13 cellular contexts compared by ENCODE assay signal in genomic region chr16:74626741-74627416, GRCh38. TPM values are rescaled to one million over a fixed set of nuclear protein-coding genes. Genes with fewer than 3 reads are reported as not detected.
DNase-seq lines count a peak whose midpoint lies in the region; ATAC-seq and TF ChIP-seq lines count a peak whose summit lies in the region.
"Had no signal": no experiment of that assay in that cellular context is flagged by ENCODE, and none has a peak within 500 bp of the region (broad histone marks: within the 10 kb centered on the region; RNA-seq: fewer than 3 reads in every experiment).

No MANE protein-coding gene starts in this region.

- H4K20me1 ChIP-seq in GM23338 (replicated peaks; ENCODE audit: insufficient read depth): peaks cover 53% of the 10 kb centered on the region

- H3K4me3 ChIP-seq in GM23338: no peak overlapping the region
- H3K4me3 ChIP-seq: gastroesophageal sphincter, K562 had no signal

- peak overlapping the region; percentile 13 for H3K27ac Mint-ChIP-seq in activated CD8-positive, alpha-beta memory T cell treated with anti-CD3 and anti-CD28 coated beads, Interleukin-2, amount 10 ng/mL, durations not matched to agents 7 days and 5 days
- no peak overlapping the region for H3K27ac Mint-ChIP-seq in GM23338
- peak overlapping the region; percentile 85 for H3K27ac Mint-ChIP-seq in activated naive CD8-positive, alpha-beta T cell
- peak overlapping the region; percentile 93 for H3K27ac Mint-ChIP-seq in osteocyte (ENCODE audit: unreplicated experiment)

- no peaks in the 10 kb centered on the region for H3K27me3 ChIP-seq in GM23338 (ENCODE audit: insufficient read depth)
- H3K27me3 ChIP-seq: gastroesophageal sphincter had no signal

- H3K4me3 Mint-ChIP-seq in activated CD8-positive, alpha-beta memory T cell treated with anti-CD3 and anti-CD28 coated beads, Interleukin-2, amount 10 ng/mL, durations not matched to agents 7 days and 5 days: no peak overlapping the region
- H3K4me3 Mint-ChIP-seq in GM23338 (no peak overlapping the region), osteocyte (ENCODE audit: unreplicated experiment) (no peak overlapping the region)
- H3K4me3 Mint-ChIP-seq in activated naive CD8-positive, alpha-beta T cell: peak overlapping the region; percentile 38
- H3K4me3 Mint-ChIP-seq: central memory CD8-positive, alpha-beta T cell had no signal

- peaks cover 71% of the 10 kb centered on the region for H3K36me3 Mint-ChIP-seq in activated CD8-positive, alpha-beta memory T cell treated with anti-CD3 and anti-CD28 coated beads, Interleukin-2, amount 10 ng/mL, durations not matched to agents 7 days and 5 days
- H3K36me3 Mint-ChIP-seq in GM23338 (ENCODE audit: low read depth) (peaks cover 97% of the 10 kb centered on the region), osteocyte (ENCODE audit: unreplicated experiment) (peaks cover 26% of the 10 kb centered on the region)
- peaks cover 9% of the 10 kb centered on the region for H3K36me3 Mint-ChIP-seq in activated naive CD8-positive, alpha-beta T cell

- CTCF ChIA-PET in activated CD8-positive, alpha-beta memory T cell treated with anti-CD3 and anti-CD28 coated beads, Interleukin-2, amount 10 ng/mL, durations not matched to agents 7 days and 5 days (lab: Charles Lee): interaction anchor here (1.8 to 2.1 kb wide), 2 partner anchors 25 to 317 kb away, joined by 4 to 6 read pairs; no protein-coding TSS in a partner anchor

- H3K4me2 ChIP-seq in GM23338: no peak overlapping the region

- H3K9me3 Mint-ChIP-seq in activated CD8-positive, alpha-beta memory T cell treated with anti-CD3 and anti-CD28 coated beads, Interleukin-2, amount 10 ng/mL, durations not matched to agents 7 days and 5 days (ENCODE audit: low read depth): no peaks in the 10 kb centered on the region
- H3K9me3 Mint-ChIP-seq in GM23338 (no peaks in the 10 kb centered on the region), osteocyte (ENCODE audit: unreplicated experiment) (no peaks in the 10 kb centered on the region)
- H3K9me3 Mint-ChIP-seq in activated naive CD8-positive, alpha-beta T cell (ENCODE audit: low read depth): no peaks in the 10 kb centered on the region
- H3K9me3 Mint-ChIP-seq: central memory CD8-positive, alpha-beta T cell had no signal

- H3K27ac ChIP-seq in GM23338 (ENCODE audit: low read depth): peak overlapping the region; percentile 9; the same call in 1 of the 2 replicates

- no peak overlapping the region for H2AFZ ChIP-seq in GM23338

- 0 out of 2 replicates have a peak, but pooled peaks cover 8% of the 10 kb centered on the region for H3K79me2 ChIP-seq in GM23338 (replicated peaks; ENCODE audit: insufficient read depth)

- intact Hi-C loops in head of caudate nucleus (cut with DNase I): no loop called here

- TF ChIP-seq CTCF in GM23338 (conservative IDR thresholded peaks at IDR 0.05; ENCODE audit: low read depth in 2 of 2) (no peak), osteocyte (IDR thresholded peaks at IDR 0.05) (no peak)

- peaks cover 33% of the 10 kb centered on the region for H3K4me1 Mint-ChIP-seq in activated CD8-positive, alpha-beta memory T cell treated with anti-CD3 and anti-CD28 coated beads, Interleukin-2, amount 10 ng/mL, durations not matched to agents 7 days and 5 days
- H3K4me1 Mint-ChIP-seq in GM23338: peaks cover 12% of the 10 kb centered on the region; the same call in 2 of the 3 replicates
- H3K4me1 Mint-ChIP-seq in activated naive CD8-positive, alpha-beta T cell (ENCODE audit: low read depth): peaks cover 21% of the 10 kb centered on the region
- peaks cover 26% of the 10 kb centered on the region for H3K4me1 Mint-ChIP-seq in osteocyte (ENCODE audit: unreplicated experiment)

- H3K36me3 ChIP-seq in GM23338 (ENCODE audit: insufficient read depth): peaks cover 96% of the 10 kb centered on the region

- no peaks in the 10 kb centered on the region for H3K27me3 Mint-ChIP-seq in activated CD8-positive, alpha-beta memory T cell treated with anti-CD3 and anti-CD28 coated beads, Interleukin-2, amount 10 ng/mL, durations not matched to agents 7 days and 5 days
- H3K27me3 Mint-ChIP-seq in GM23338 (ENCODE audit: insufficient read depth, low read depth, poor library complexity) (peaks cover 1% of the 10 kb centered on the region), osteocyte (ENCODE audit: unreplicated experiment) (no peaks in the 10 kb centered on the region)
- no peaks in the 10 kb centered on the region for H3K27me3 Mint-ChIP-seq in activated naive CD8-positive, alpha-beta T cell
- H3K27me3 Mint-ChIP-seq: central memory CD8-positive, alpha-beta T cell had no signal

- H3K9me2 ChIP-seq in GM23338 (ENCODE audit: insufficient read depth): no peaks in the 10 kb centered on the region

- peaks cover 10% of the 10 kb centered on the region for H3K4me1 ChIP-seq in GM23338 (ENCODE audit: insufficient read depth)
- H3K4me1 ChIP-seq: gastroesophageal sphincter had no signal

- ATAC-seq in activated CD8-positive, alpha-beta memory T cell treated with anti-CD3 and anti-CD28 coated beads, Interleukin-2, amount 10 ng/mL, durations not matched to agents 7 days and 5 days: peak; percentile 23
- ATAC-seq in GM23338 (no peak), HG03139 (IDR thresholded peaks at IDR 0.05; ENCODE audit: unreplicated experiment) (no peak)
- ATAC-seq: K562 had no signal

- H3F3A ChIP-seq in GM23338 (replicated peaks; ENCODE audit: low read depth): peaks cover 17% of the 10 kb centered on the region

- no peak for DNase-seq in activated CD8-positive, alpha-beta memory T cell treated with anti-CD3 and anti-CD28 coated beads, Interleukin-2, amount 10 ng/mL, durations not matched to agents 7 days and 5 days
- DNase-seq in activated CD8-positive, alpha-beta memory T cell treated with anti-CD3 and anti-CD28 coated beads, Interleukin-2, amount 50 U/mL, for 4 hours: no peak
- DNase-seq in GM23338 (ENCODE audit: low spot score): no peak
- DNase-seq in osteocyte (ENCODE audit: extremely low spot score, unreplicated experiment): no peak
- DNase-seq in head of caudate nucleus: no peak
- no peak for DNase-seq in SKM-1 (lab: John Stamatoyannopoulos, UW; ENCODE audit: unreplicated experiment)
- DNase-seq: GF-D8, posterior cingulate gyrus had no signal

TF ChIP-seq in GM23338, 12 proteins besides CTCF, POLR2A, EP300 and RAD21:
- TF ChIP-seq EZH2phosphoT487 (IDR thresholded peaks at IDR 0.05; ENCODE audit: unreplicated experiment) (no peak), CREB1 (CRISPR knock-in tag; IDR thresholded peaks at IDR 0.05; ENCODE audit: low read depth) (no peak), ZNF114 (CRISPR knock-in tag; IDR thresholded peaks at IDR 0.05) (no peak), ZNF331 (CRISPR knock-in tag; IDR thresholded peaks at IDR 0.05; ENCODE audit: low read depth) (no peak)

RNA-seq across cellular contexts. Expression of gene GLG1, which starts 20.0 kb away (rescaled TPM):
- 10 to 100 TPM; 74.0 to 86.9 TPM for total RNA-seq in activated CD8-positive, alpha-beta memory T cell treated with anti-CD3 and anti-CD28 coated beads, Interleukin-2, amount 10 ng/mL, durations not matched to agents 7 days and 5 days
- 211 and 226 TPM in 2 replicates for total RNA-seq in GM23338 (2014; rRNA removed; shearing (Covaris generic))
- polyA plus RNA-seq in GM23338 (2016; fragmentation: Nextera tagmentation; extraction: Ambion mirVana): 58.8 and 61.2 TPM in 2 replicates
- total RNA-seq in osteocyte: 241 and 255 TPM in 2 replicates

RNA-seq across cellular contexts. Expression of gene RFWD3, which starts 39.8 kb away (rescaled TPM):
- 100 to 1,000 TPM; 121 to 162 TPM for total RNA-seq in activated CD8-positive, alpha-beta memory T cell treated with anti-CD3 and anti-CD28 coated beads, Interleukin-2, amount 10 ng/mL, durations not matched to agents 7 days and 5 days
- 105 and 113 TPM in 2 replicates for total RNA-seq in GM23338 (2014; rRNA removed; shearing (Covaris generic))
- polyA plus RNA-seq in GM23338 (2016; fragmentation: Nextera tagmentation; extraction: Ambion mirVana): 27.6 and 28.1 TPM in 2 replicates
- total RNA-seq in osteocyte: 30.7 and 31.8 TPM in 2 replicates
